ENCODE assay signal across 19 cellular contexts in genomic region chr10:69130251-69130650, GRCh38. TPM values are rescaled to one million over a fixed set of nuclear protein-coding genes. Genes with fewer than 3 reads are reported as not detected.
DNase-seq lines count a peak whose midpoint lies in the region; ATAC-seq and TF ChIP-seq lines count a peak whose summit lies in the region.
"Had no signal": no experiment of that assay in that cellular context is flagged by ENCODE, and none has a peak within 500 bp of the region (broad histone marks: within the 10 kb centered on the region; RNA-seq: fewer than 3 reads in every experiment).

No MANE protein-coding gene starts in this region.

- H3K79me2 ChIP-seq in neural progenitor cell (ENCODE audit: low read depth), result peaks cover 92% of the 10 kb centered on the region

- H3K9me3 ChIP-seq in cardiac muscle cell (ENCODE audit: low read depth) (no peaks in the 10 kb centered on the region), right atrium auricular region (no peaks in the 10 kb centered on the region), neural progenitor cell (ENCODE audit: low read depth) (no peaks in the 10 kb centered on the region)
- H3K9me3 ChIP-seq: A549 had no signal

- peaks cover 5% of the 10 kb centered on the region for H3K4me1 ChIP-seq in cardiac muscle cell (ENCODE audit: low read depth)
- peaks cover 0 to 11% of the 10 kb centered on the region in 2 donors for H3K4me1 ChIP-seq in right atrium auricular region
- peaks cover 4% of the 10 kb centered on the region for H3K4me1 ChIP-seq in neural progenitor cell

- TF ChIP-seq CTCF in cardiac muscle cell (IDR thresholded peaks at IDR 0.05; ENCODE audit: low read depth, low read length) (no peak), right atrium auricular region (IDR thresholded peaks at IDR 0.05) (no peak), neural progenitor cell (IDR thresholded peaks at IDR 0.05) (no peak)

- peaks cover 31% of the 10 kb centered on the region for H4K20me1 ChIP-seq in neural progenitor cell (ENCODE audit: low read depth)

- H3K4me3 ChIP-seq in cardiac muscle cell, result no peak overlapping the region
- no peak overlapping the region for H3K4me3 ChIP-seq in right atrium auricular region
- no peak overlapping the region for H3K4me3 ChIP-seq in neural progenitor cell
- H3K4me3 ChIP-seq: A549, dorsolateral prefrontal cortex had no signal

- H3K4me1 Mint-ChIP-seq in neural progenitor cell, result peaks cover 17% of the 10 kb centered on the region

- no peak for ATAC-seq in GM19395 (IDR thresholded peaks at IDR 0.05; ENCODE audit: unreplicated experiment)
- ATAC-seq: A549 had no signal

- no peaks in the 10 kb centered on the region for H3K27me3 Mint-ChIP-seq in neural progenitor cell (ENCODE audit: insufficient read depth, low read depth)

- no peak overlapping the region for H3K4me2 ChIP-seq in neural progenitor cell
- H3K4me2 ChIP-seq: A549 had no signal

- H3K27ac ChIP-seq in cardiac muscle cell (peak overlapping the region; percentile 28), right atrium auricular region (no peak overlapping the region), neural progenitor cell (no peak overlapping the region)
- H3K27ac ChIP-seq: A549, dorsolateral prefrontal cortex had no signal

- H3F3A ChIP-seq in neural progenitor cell (ENCODE audit: low read depth), result peaks cover 10% of the 10 kb centered on the region

- no peak overlapping the region for H3K9ac ChIP-seq in neural progenitor cell

- DNase-seq in cardiac muscle cell (ENCODE audit: low read depth in 1 of 2, low spot score in 1 of 2) (no peak), right atrium auricular region (ENCODE audit: low spot score) (no peak), amniotic epithelial cell (ENCODE audit: low read depth) (peak; percentile 14), hepatic stellate cell (ENCODE audit: low spot score) (peak; percentile 9), superior temporal gyrus (ENCODE audit: extremely low spot score) (peak; percentile 6), neural progenitor cell (ENCODE audit: low spot score) (no peak)
- no peak for DNase-seq in stimulated activated CD4-positive, alpha-beta T cell treated with anti-CD3 and anti-CD28 coated beads, Interleukin-15, amount 100 ng/mL, for 24 hours
- DNase-seq: activated effector memory CD4-positive, alpha-beta T cell treated with anti-CD3 and anti-CD28 coated beads, Interleukin-2, amount 50 U/mL, for 16 hours; dorsolateral prefrontal cortex; erythroblast; head of caudate nucleus; MV-4-11; NCI-H2029; NCI-H510A; stimulated activated naive CD4-positive, alpha-beta T cell treated with Interleukin-2 at 50 U/mL for 16 hours; T-helper 2 cell had no signal

- no peaks in the 10 kb centered on the region for H3K9me3 Mint-ChIP-seq in neural progenitor cell
- H3K9me3 Mint-ChIP-seq: neural crest cell had no signal

- H3K4me3 Mint-ChIP-seq in neural progenitor cell, result no peak overlapping the region
- H3K4me3 Mint-ChIP-seq: neural crest cell had no signal

- no peak overlapping the region for H2AFZ ChIP-seq in neural progenitor cell (replicated peaks)

- H3K27ac Mint-ChIP-seq in neural progenitor cell, result no peak overlapping the region

- H3K36me3 ChIP-seq in cardiac muscle cell (peaks cover 6% of the 10 kb centered on the region), right atrium auricular region (peaks cover 7% of the 10 kb centered on the region), neural progenitor cell (peaks cover 14% of the 10 kb centered on the region)

- peaks cover 4% of the 10 kb centered on the region for H3K36me3 Mint-ChIP-seq in neural progenitor cell

- H3K27me3 ChIP-seq in cardiac muscle cell, result no peaks in the 10 kb centered on the region
- H3K27me3 ChIP-seq in right atrium auricular region, result no peaks in the 10 kb centered on the region
- no peaks in the 10 kb centered on the region for H3K27me3 ChIP-seq in neural progenitor cell
- H3K27me3 ChIP-seq: dorsolateral prefrontal cortex had no signal

RNA-seq across cellular contexts. Expression of gene VPS26A, which starts 6.3 kb away (rescaled TPM):
- 12.8 and 14.1 TPM in 2 replicates for total RNA-seq in cardiac muscle cell
- polyA plus RNA-seq in cardiac muscle cell, result 53.9 and 54.0 TPM in 2 replicates
- 10 to 100 TPM; 19.3 to 20.1 TPM for total RNA-seq in right atrium auricular region
- total RNA-seq in neural progenitor cell (ENCODE audit: low replicate concordance), result 35.7 and 56.0 TPM in 2 replicates

RNA-seq across cellular contexts. Expression of gene SRGN, which starts 42.3 kb away (rescaled TPM):
- not detected in 2 replicates for total RNA-seq in cardiac muscle cell
- 0.62 TPM in 1 of 2 replicates, not detected in the other for polyA plus RNA-seq in cardiac muscle cell
- 100 to 1,000 TPM in 1 of 2 donors, 10 to 100 TPM in 1; 79.4 to 124 TPM for total RNA-seq in right atrium auricular region
- not detected in 2 replicates for total RNA-seq in neural progenitor cell (ENCODE audit: low replicate concordance)
- total RNA-seq: neural crest cell had no signal

RNA-seq across cellular contexts. Expression of gene SUPV3L1, which starts 49.8 kb away (rescaled TPM):
- total RNA-seq in cardiac muscle cell, result 26.4 and 40.8 TPM in 2 replicates
- polyA plus RNA-seq in cardiac muscle cell, result 31.9 and 32.1 TPM in 2 replicates
- 10 to 100 TPM; 20.8 to 27.2 TPM for total RNA-seq in right atrium auricular region
- 31.9 and 32.2 TPM in 2 replicates for total RNA-seq in neural progenitor cell (ENCODE audit: low replicate concordance)

Comparison
In these comparisons a context has a peak if more than half of its experiments do, and no peak if none do; other contexts are left out.
1. RNA of gene SRGN, which starts 42.3 kb away (total RNA-seq): 79.4 to 124 TPM in right atrium auricular region; not detected in cardiac muscle cell and not detected in neural progenitor cell; every median in the first group is over 10 times any median in the second.
2. DNase-seq: peak in amniotic epithelial cell (single experiment), hepatic stellate cell (single experiment) and superior temporal gyrus (single experiment); none in cardiac muscle cell (0 of 2), right atrium auricular region (single experiment), neural progenitor cell (single experiment) and stimulated activated CD4-positive, alpha-beta T cell treated with anti-CD3 and anti-CD28 coated beads, Interleukin-15, amount 100 ng/mL, for 24 hours (single experiment).